ENCODE assay signal across 1 cellular context in genomic region chr19:32339988-32340874, GRCh38.
TF ChIP-seq lines count a peak whose summit lies in the region.

No MANE protein-coding gene starts in this region.

TF ChIP-seq in H1, 55 proteins besides CTCF, POLR2A, EP300 and RAD21:
- TF ChIP-seq BACH1 (IDR thresholded peaks at IDR 0.05; ENCODE audit: low read length) (0 out of 2 replicates have a peak, but pooled peaks have one; percentile 11), EZH2 (IDR thresholded peaks at IDR 0.05; ENCODE audit: low read depth, low read length, severe bottlenecking) (no peak)
